30 cellular contexts compared by ENCODE assay signal in the genomic region with DNA sequence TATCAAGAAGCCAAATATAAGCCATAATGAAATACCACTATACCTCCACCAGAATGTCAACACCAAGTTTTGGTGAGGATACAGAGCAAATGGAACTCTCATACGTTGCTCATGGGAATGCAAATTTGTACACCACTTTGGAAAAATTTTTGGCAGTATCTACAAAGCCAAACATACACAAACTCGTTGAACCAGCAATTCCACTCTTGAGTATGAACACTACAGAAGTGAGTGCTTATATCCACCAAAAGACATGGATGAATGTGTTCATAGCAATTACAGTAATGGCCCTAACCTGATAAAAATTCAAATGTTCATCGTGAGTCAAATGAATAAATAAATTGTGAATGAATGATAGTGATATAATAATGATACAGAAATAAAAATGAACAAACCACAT. TPM values are rescaled to one million over a fixed set of nuclear protein-coding genes. Genes with fewer than 3 reads are reported as not detected.
"Had no signal": no experiment of that assay in that cellular context is flagged by ENCODE, and none has a peak within 500 bp of the region (broad histone marks: within the 10 kb centered on the region; RNA-seq: fewer than 3 reads in every experiment).

No MANE protein-coding gene starts in this region.

- H3K27ac ChIP-seq: breast epithelium, heart right ventricle, right lobe of liver, thoracic aorta, vagina had no signal

- H3K4me1 ChIP-seq: breast epithelium, heart right ventricle, right lobe of liver had no signal

- H3K27me3 ChIP-seq: breast epithelium, esophagus squamous epithelium, heart right ventricle, right lobe of liver, vagina had no signal

- H3K9me3 ChIP-seq: breast epithelium, esophagus squamous epithelium, heart right ventricle, mucosa of descending colon, right lobe of liver, thoracic aorta, vagina had no signal

- H3K36me3 ChIP-seq: breast epithelium, esophagus squamous epithelium, heart right ventricle, right lobe of liver, thoracic aorta, vagina had no signal

- DNase-seq: activated CD4-positive, alpha-beta T cell treated with anti-CD3 and anti-CD28 coated beads for 36 hours; activated CD4-positive, CD25-positive, alpha-beta regulatory T cell; activated CD8-positive, alpha-beta T cell treated with anti-CD3 and anti-CD28 coated beads, Interleukin-2, amount 10 ng/mL, durations not matched to agents 7 days and 5 days; activated naive CD4-positive, alpha-beta T cell; activated T-cell treated with anti-CD3 and anti-CD28 coated beads for 4 hours; activated T-cell treated with anti-CD3 and anti-CD28 coated beads, Interleukin-2, amount 50 U/mL, for 72 hours; endodermal cell; esophagus squamous epithelium; foreskin melanocyte; heart right ventricle; kidney glomerular epithelial cell; mucosa of descending colon; right lobe of liver; stimulated activated CD4-positive, alpha-beta T cell treated with anti-CD3 and anti-CD28 coated beads, Interleukin-2, amount 100 ng/mL, for 48 hours; stimulated activated naive CD8-positive, alpha-beta T cell treated with anti-CD3 and anti-CD28 coated beads, Interleukin-15, Interleukin-2, amounts not matched to agents 100 U/mL and 50 U/mL, for 24 hours had no signal

- ATAC-seq: activated CD4-positive, alpha-beta T cell treated with anti-CD3 and anti-CD28 coated beads for 36 hours; activated CD8-positive, alpha-beta T cell treated with anti-CD3 and anti-CD28 coated beads, Interleukin-2, amount 10 ng/mL, durations not matched to agents 7 days and 5 days; activated naive CD4-positive, alpha-beta T cell treated with anti-CD3 and anti-CD28 coated beads, Interleukin-2, amount 50 U/mL, for 72 hours; activated T-cell treated with anti-CD3 and anti-CD28 coated beads, Interleukin-2, amount 50 U/mL, for 72 hours; heart right ventricle; left lobe of liver; mucosa of descending colon; natural killer cell treated with Interleukin-12 subunit alpha and Interleukin-12 subunit beta and Interleukin-15 and Interleukin-18, amount 100 ng/mL, for 72 hours; right lobe of liver; stimulated activated naive CD8-positive, alpha-beta T cell treated with anti-CD3 and anti-CD28 coated beads, Interleukin-15, Interleukin-2, amounts not matched to agents 100 U/mL and 50 U/mL, for 24 hours had no signal

- H3K4me3 ChIP-seq: breast epithelium, esophagus squamous epithelium, heart right ventricle, mucosa of descending colon, right lobe of liver, thoracic aorta, vagina had no signal

RNA-seq across cellular contexts. Expression of a gene that starts 24.8 kb away (rescaled TPM):
- total RNA-seq: activated CD4-positive, alpha-beta T cell treated with anti-CD3 and anti-CD28 coated beads for 36 hours; activated CD8-positive, alpha-beta T cell treated with anti-CD3 and anti-CD28 coated beads, Interleukin-2, amount 10 ng/mL, durations not matched to agents 7 days and 5 days; activated naive CD4-positive, alpha-beta T cell treated with anti-CD3 and anti-CD28 coated beads, Interleukin-2, amount 50 U/mL, for 72 hours; activated T-cell treated with anti-CD3 and anti-CD28 coated beads, Interleukin-2, amount 50 U/mL, for 72 hours; breast epithelium; endodermal cell; esophagus squamous epithelium; glomerular endothelial cell; heart right ventricle; left lobe of liver; lung microvascular endothelial cell; mesenteric fat pad; mucosa of descending colon; myocyte; natural killer cell treated with Interleukin-12 subunit alpha and Interleukin-12 subunit beta and Interleukin-15 and Interleukin-18, amount 100 ng/mL, for 72 hours; osteocyte; progenitor cell of endocrine pancreas; renal cortical epithelial cell; right lobe of liver; skeletal muscle tissue; subcutaneous adipose tissue; thoracic aorta; vagina had no signal
